ENCODE assay signal across 8 cellular contexts in the genomic region with DNA sequence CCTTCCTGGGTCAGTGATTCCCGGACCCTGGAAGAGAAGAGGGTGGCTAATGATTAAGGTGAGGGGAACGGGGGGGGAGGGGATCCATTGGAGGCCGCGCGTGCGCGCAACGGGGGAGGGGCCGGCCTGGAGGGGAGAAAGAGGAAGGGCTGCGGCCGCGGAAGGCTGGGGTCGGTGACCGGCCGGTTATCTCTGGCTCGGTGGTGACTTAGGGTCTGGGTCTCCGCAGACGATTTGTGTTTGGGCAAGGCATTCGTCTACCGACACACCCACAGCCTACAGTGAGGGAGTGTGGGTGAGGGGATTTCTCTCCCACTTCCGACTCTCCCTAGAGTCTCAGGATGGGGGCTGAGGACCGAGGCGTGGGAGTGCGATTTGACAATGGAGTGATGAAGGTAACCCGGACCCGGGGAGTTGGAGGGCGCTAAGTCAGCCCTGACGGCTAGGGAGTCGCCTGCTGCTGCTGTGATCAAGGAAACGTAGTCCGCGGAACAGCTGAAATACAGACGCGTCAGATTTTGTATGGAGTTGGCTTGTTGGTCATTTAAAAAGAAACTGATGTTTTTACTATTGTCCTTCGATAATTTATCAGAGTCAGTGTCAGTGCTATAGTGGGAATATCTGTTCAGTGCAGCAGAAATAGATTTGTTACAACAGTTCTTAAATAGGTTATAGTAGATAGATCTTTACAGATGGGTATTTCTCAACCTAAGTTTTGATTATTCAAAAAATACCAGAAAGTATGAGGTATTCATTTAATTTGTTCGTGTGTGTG. TPM values are rescaled to one million over a fixed set of nuclear protein-coding genes. Genes with fewer than 3 reads are reported as not detected.
A peak's percentile ranks its signal among the peaks of the same experiment; 100 is the strongest.
DNase-seq lines count a peak whose midpoint lies in the region; ATAC-seq and TF ChIP-seq lines count a peak whose summit lies in the region.

No MANE protein-coding gene starts in this region.

- H3F3A ChIP-seq in neural progenitor cell (ENCODE audit: low read depth) = peaks cover 11% of the 10 kb centered on the region

- H3K4me1 Mint-ChIP-seq in CD4-positive, alpha-beta memory T cell = peaks cover 31 to 52% (median 42%) of the 10 kb centered on the region in 4 donors
- peaks cover 23% of the 10 kb centered on the region for H3K4me1 Mint-ChIP-seq in neural progenitor cell

- H3K36me3 ChIP-seq in CD4-positive, alpha-beta memory T cell (ENCODE audit: insufficient read depth, low read length) = peaks cover 5% of the 10 kb centered on the region
- peaks cover 0 to 12% (median 0%) of the 10 kb centered on the region in 3 donors for H3K36me3 ChIP-seq in Peyer's patch
- no peaks in the 10 kb centered on the region for H3K36me3 ChIP-seq in neural progenitor cell

- peak overlapping the region; percentile 91 to 92 for H3K4me3 ChIP-seq in CD4-positive, alpha-beta memory T cell (ENCODE audit: low read length in 2 of 2)
- H3K4me3 ChIP-seq in Peyer's patch = peak overlapping the region; percentile 77 to 97 (median 84)
- H3K4me3 ChIP-seq in neural progenitor cell = peak overlapping the region; percentile 86

- CTCF ChIA-PET in CD4-positive, alpha-beta memory T cell (lab: Charles Lee; ENCODE audit: partially characterized antibody) = interaction anchor here (0.8 to 1.7 kb wide), 7 partner anchors 9 to 150 kb away, joined by 3 to 7 read pairs (median 4); no protein-coding TSS in a partner anchor

- TF ChIP-seq POLR2A in Peyer's patch (IDR thresholded peaks at IDR 0.05) = no peak

- H3K27me3 Mint-ChIP-seq in CD4-positive, alpha-beta memory T cell = no peaks in the 10 kb centered on the region
- peaks cover 3% of the 10 kb centered on the region for H3K27me3 Mint-ChIP-seq in neural progenitor cell (ENCODE audit: insufficient read depth, low read depth)

- TF ChIP-seq CTCF in Peyer's patch (IDR thresholded peaks at IDR 0.05) = no peak
- no peak for TF ChIP-seq CTCF in neural progenitor cell (IDR thresholded peaks at IDR 0.05)

- peaks cover 40% of the 10 kb centered on the region for H3K4me1 ChIP-seq in CD4-positive, alpha-beta memory T cell (ENCODE audit: insufficient read depth, low read length)
- H3K4me1 ChIP-seq in Peyer's patch = peaks cover 0 to 16% (median 7%) of the 10 kb centered on the region in 4 donors
- H3K4me1 ChIP-seq in neural progenitor cell = peaks cover 13% of the 10 kb centered on the region

- peak overlapping the region; percentile 94 for H2AFZ ChIP-seq in neural progenitor cell (replicated peaks)

- DNase-seq in CD4-positive, alpha-beta memory T cell = peak; percentile 28 to 56 (median 39)
- DNase-seq in Peyer's patch (peak; percentile 76 to 89 (median 82)), foreskin melanocyte (peak; percentile 21), neural progenitor cell (ENCODE audit: low spot score) (peak; percentile 87), substantia nigra (lab: John Stamatoyannopoulos, UW) (peak in 41 of 49 donors; percentile 40 to 89 (median 66))
- DNase-seq in activated gamma-delta T cell treated with anti-CD3 and anti-CD28 coated beads, Interleukin-2, amount 50 U/mL, for 16 hours (ENCODE audit: low read depth) = peak; percentile 37

- H3K27ac Mint-ChIP-seq in CD4-positive, alpha-beta memory T cell = peak overlapping the region; percentile 84 to 97 (median 94)
- peak overlapping the region; percentile 94 for H3K27ac Mint-ChIP-seq in neural progenitor cell

- peaks cover 53% of the 10 kb centered on the region for H3K79me2 ChIP-seq in neural progenitor cell (ENCODE audit: low read depth)

- no peaks in the 10 kb centered on the region for H3K27me3 ChIP-seq in CD4-positive, alpha-beta memory T cell (ENCODE audit: insufficient read depth, low read length)
- H3K27me3 ChIP-seq in Peyer's patch (no peaks in the 10 kb centered on the region), neural progenitor cell (peaks cover 4% of the 10 kb centered on the region)

- peaks cover 32% of the 10 kb centered on the region for H4K20me1 ChIP-seq in neural progenitor cell (ENCODE audit: low read depth)

- H3K4me2 ChIP-seq in neural progenitor cell = peak overlapping the region; percentile 85

- POLR2A ChIA-PET in CD4-positive, alpha-beta memory T cell (lab: Charles Lee; ENCODE audit: partially characterized antibody) = interaction anchor here (0.7 to 2.9 kb wide), 5 partner anchors 12 to 217 kb away, joined by 3 to 13 read pairs (median 6); a partner anchor contains a TSS

- intact Hi-C loops in CD4-positive, alpha-beta memory T cell (cut with micrococcal nuclease) = loop anchor here (5.0 to 10.0 kb wide), 3 partner anchors 44 to 697 kb away; a partner anchor contains a TSS

- ATAC-seq in GM19397 (IDR thresholded peaks at IDR 0.05; ENCODE audit: unreplicated experiment) (peak; percentile 51), HG03558 (IDR thresholded peaks at IDR 0.05; ENCODE audit: extremely low read depth, unreplicated experiment) (peak; percentile 15)

- peak overlapping the region; percentile 51 for H3K9ac ChIP-seq in neural progenitor cell

- no peaks in the 10 kb centered on the region for H3K9me3 Mint-ChIP-seq in CD4-positive, alpha-beta memory T cell
- H3K9me3 Mint-ChIP-seq in neural progenitor cell = no peaks in the 10 kb centered on the region

- H3K4me3 Mint-ChIP-seq in CD4-positive, alpha-beta memory T cell = peak overlapping the region; percentile 93 to 98 (median 96)
- H3K4me3 Mint-ChIP-seq in neural progenitor cell = peak overlapping the region; percentile 96

- peak overlapping the region; percentile 89 for H3K27ac ChIP-seq in CD4-positive, alpha-beta memory T cell (ENCODE audit: low read depth, low read length)
- H3K27ac ChIP-seq in Peyer's patch (peak overlapping the region; percentile 87 to 94 (median 91)), neural progenitor cell (peak overlapping the region; percentile 85), substantia nigra (ENCODE audit: low read depth, low read length, poor library complexity, severe bottlenecking) (peak overlapping the region; percentile 71)

- no peaks in the 10 kb centered on the region for H3K9me3 ChIP-seq in CD4-positive, alpha-beta memory T cell (ENCODE audit: control insufficient read depth in 1 of 2, low read length in 2 of 2)
- H3K9me3 ChIP-seq in Peyer's patch (no peaks in the 10 kb centered on the region), neural progenitor cell (ENCODE audit: low read depth) (no peaks in the 10 kb centered on the region)

- peaks cover 14 to 34% of the 10 kb centered on the region in 2 donors for H3K36me3 Mint-ChIP-seq in CD4-positive, alpha-beta memory T cell
- peaks cover 12% of the 10 kb centered on the region for H3K36me3 Mint-ChIP-seq in neural progenitor cell

RNA-seq across cellular contexts. Expression of a gene that starts 0.7 kb away (rescaled TPM):
- total RNA-seq in CD4-positive, alpha-beta memory T cell = 10 to 100 TPM; 54.9 to 60.9 TPM
- 10 to 100 TPM; 11.1 to 22.2 TPM for polyA plus RNA-seq in CD4-positive, alpha-beta memory T cell
- total RNA-seq in Peyer's patch (10 to 100 TPM; 24.5 to 45.4 (median 28.4) TPM), neural progenitor cell (ENCODE audit: low replicate concordance) (21.2 and 32.3 TPM in 2 replicates)

RNA-seq across cellular contexts. Expression of a gene that starts 54.7 kb away (rescaled TPM):
- 100 to 1,000 TPM; 149 to 153 TPM for total RNA-seq in CD4-positive, alpha-beta memory T cell
- polyA plus RNA-seq in CD4-positive, alpha-beta memory T cell = 10 to 100 TPM; 22.8 to 92.1 TPM
- total RNA-seq in Peyer's patch (100 to 1,000 TPM in 3 of 4 donors, 10 to 100 TPM in 1; 82.3 to 408 (median 130) TPM), neural progenitor cell (ENCODE audit: low replicate concordance) (106 and 152 TPM in 2 replicates)

Comparison
In these comparisons a context has a peak if more than half of its experiments do, and no peak if none do; other contexts are left out.
1. Peak in every context shown above with its lines: DNase-seq, ATAC-seq, H3K4me3 ChIP-seq and H3K27ac ChIP-seq.
2. DNase-seq: peak in every context shown above with its lines; median percentile 87 in neural progenitor cell; 82 in Peyer's patch; 66 in substantia nigra; 39 in CD4-positive, alpha-beta memory T cell; 37 in activated gamma-delta T cell treated with anti-CD3 and anti-CD28 coated beads, Interleukin-2, amount 50 U/mL, for 16 hours; 21 in foreskin melanocyte.